In genomic region chr10:43610636-43611035, GRCh38 we compare ENCODE assay signal across 1 cellular context.
TF ChIP-seq lines count a peak whose summit lies in the region.

No MANE protein-coding gene starts in this region.

TF ChIP-seq in IMR-90, 13 proteins besides CTCF, POLR2A, EP300 and RAD21 (continued from another document):
- TF ChIP-seq USF2 (IDR thresholded peaks at IDR 0.05; ENCODE audit: low read depth, low read length), result no peak
- TF ChIP-seq RFX5 (IDR thresholded peaks at IDR 0.05; ENCODE audit: low read depth, low read length), result no peak
- TF ChIP-seq ELK1 (IDR thresholded peaks at IDR 0.05; ENCODE audit: borderline replicate concordance, low read depth, low read length), result no peak
- TF ChIP-seq RCOR1 (IDR thresholded peaks at IDR 0.05; ENCODE audit: insufficient replicate concordance, low read length), result no peak
- no peak for TF ChIP-seq FOS (IDR thresholded peaks at IDR 0.05; ENCODE audit: low read depth, low read length)
- TF ChIP-seq MAZ (IDR thresholded peaks at IDR 0.05; ENCODE audit: borderline replicate concordance, low read depth, low read length), result no peak
- no peak for TF ChIP-seq MAFK (IDR thresholded peaks at IDR 0.05; ENCODE audit: low read depth, low read length)
- no peak for TF ChIP-seq CEBPB (IDR thresholded peaks at IDR 0.05; ENCODE audit: low read depth, low read length)
- no peak for TF ChIP-seq CHD1 (IDR thresholded peaks at IDR 0.05; ENCODE audit: low read depth, low read length)
- no peak for TF ChIP-seq BHLHE40 (IDR thresholded peaks at IDR 0.05; ENCODE audit: low read depth, low read length)
- no peak for TF ChIP-seq MXI1 (IDR thresholded peaks at IDR 0.05; ENCODE audit: borderline replicate concordance, low read depth, low read length)
TF ChIP-seq in IMR-90: peak in this region for 0.
